In the genomic region with DNA sequence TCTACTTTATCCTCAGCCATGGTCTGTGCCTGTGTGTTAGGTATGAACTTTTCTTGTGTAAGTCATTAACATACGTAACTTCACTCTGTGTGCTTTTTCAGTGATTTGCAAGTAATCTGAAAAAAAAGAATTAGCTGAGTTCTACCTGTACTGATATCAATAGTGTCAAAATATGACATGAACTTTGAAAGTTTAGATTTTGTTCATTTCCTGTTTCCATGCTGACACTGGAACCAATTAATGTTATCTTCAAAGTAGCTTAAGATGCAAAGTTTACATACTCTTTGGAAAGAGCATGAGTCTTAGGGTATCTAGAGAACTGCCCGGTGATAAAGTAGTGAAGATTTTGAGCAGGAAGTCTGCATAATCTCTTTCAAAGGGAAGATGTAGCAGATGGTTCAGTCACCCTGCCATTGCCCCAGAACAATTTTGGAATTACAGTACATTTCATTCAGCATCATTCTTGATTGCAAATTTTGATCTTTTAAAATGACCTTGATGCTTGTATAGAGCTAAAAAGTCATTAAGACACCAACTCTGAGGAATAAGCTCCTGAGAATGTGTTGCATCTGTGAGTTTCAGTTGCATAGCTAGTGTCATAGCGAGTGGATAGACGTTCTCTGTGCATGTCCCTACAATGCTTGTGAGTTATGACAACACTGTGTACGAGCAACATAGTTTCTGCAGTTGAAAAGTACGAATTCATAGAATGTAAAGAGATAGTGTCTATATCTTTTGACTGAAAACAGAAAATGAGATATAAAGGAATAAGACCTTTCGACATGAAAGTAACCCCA, we compare ENCODE assay signal across 19 cellular contexts.
A peak's percentile ranks its signal among the peaks of the same experiment; 100 is the strongest.
DNase-seq lines count a peak whose midpoint lies in the region; ATAC-seq, FAIRE-seq and TF ChIP-seq lines count a peak whose summit lies in the region.
"Had no signal": no experiment of that assay in that cellular context is flagged by ENCODE, and none has a peak within 500 bp of the region (broad histone marks: within the 10 kb centered on the region; RNA-seq: fewer than 3 reads in every experiment).

No MANE protein-coding gene starts in this region.

- H3K27ac Mint-ChIP-seq in activated CD4-positive, alpha-beta T cell treated with anti-CD3 and anti-CD28 coated beads, Interleukin-2, amount 10 ng/mL, durations not matched to agents 7 days and 5 days, result peak overlapping the region; percentile 67
- peak overlapping the region; percentile 84 for H3K27ac Mint-ChIP-seq in WTC11
- H3K27ac Mint-ChIP-seq in nephron, result peak overlapping the region in 2 of 3 experiments; percentile 5 to 35

- POLR2A ChIA-PET in activated CD4-positive, alpha-beta T cell treated with anti-CD3 and anti-CD28 coated beads, Interleukin-2, amount 10 ng/mL, durations not matched to agents 7 days and 5 days (lab: Charles Lee), result no interaction called here
- POLR2A ChIA-PET in WTC11 (lab: Charles Lee), result no interaction called here

- peaks cover 48% of the 10 kb centered on the region for H3K36me3 Mint-ChIP-seq in activated CD4-positive, alpha-beta T cell treated with anti-CD3 and anti-CD28 coated beads, Interleukin-2, amount 10 ng/mL, durations not matched to agents 7 days and 5 days (ENCODE audit: low read depth)
- H3K36me3 Mint-ChIP-seq in WTC11 (peaks cover 27% of the 10 kb centered on the region), nephron (ENCODE audit: low read depth) (peaks cover 40% of the 10 kb centered on the region)

- no peak for DNase-seq in activated CD4-positive, alpha-beta T cell treated with anti-CD3 and anti-CD28 coated beads, Interleukin-2, amount 10 ng/mL, durations not matched to agents 7 days and 5 days
- no peak for DNase-seq in activated CD4-positive, alpha-beta T cell treated with anti-CD3 and anti-CD28 coated beads, Interleukin-2, amount 50 U/mL, for 48 hours
- no peak for DNase-seq in GM18507 (ENCODE audit: extremely low spot score, insufficient read length, low read depth)
- no peak for DNase-seq in WTC11 (ENCODE audit: low spot score)
- no peak for DNase-seq in DMS53 treated with DMSO at 0.1 percent for 48 hours (lab: John Stamatoyannopoulos, UW; ENCODE audit: unreplicated experiment)
- DNase-seq in stimulated activated CD4-positive, alpha-beta T cell treated with anti-CD3 and anti-CD28 coated beads, Interleukin-4, amount 100 ng/mL, for 4 hours, result no peak
- no peak for DNase-seq in HCEC 1CT
- DNase-seq: BE2C; effector CD4-positive, alpha-beta T cell; gastrocnemius medialis; islet precursor cell; NCI-H1436; NCI-H524 treated with DMSO at 0.1 percent for 48 hours; Right ventricle myocardium superior; substantia nigra; SW 1271 had no signal

- CTCF ChIA-PET in activated CD4-positive, alpha-beta T cell treated with anti-CD3 and anti-CD28 coated beads, Interleukin-2, amount 10 ng/mL, durations not matched to agents 7 days and 5 days (lab: Charles Lee), result interaction anchor here (0.6 to 2.3 kb wide), 7 partner anchors 9 to 1323 kb away, joined by 3 to 8 read pairs (median 4); no protein-coding TSS in a partner anchor
- CTCF ChIA-PET in WTC11 (lab: Charles Lee), result interaction anchor here (0.6 to 1.2 kb wide), 4 partner anchors 21 to 94 kb away, joined by 3 to 4 read pairs (median 3); no protein-coding TSS in a partner anchor

- no peaks in the 10 kb centered on the region for H3K27me3 Mint-ChIP-seq in activated CD4-positive, alpha-beta T cell treated with anti-CD3 and anti-CD28 coated beads, Interleukin-2, amount 10 ng/mL, durations not matched to agents 7 days and 5 days
- H3K27me3 Mint-ChIP-seq in WTC11 (ENCODE audit: low read depth), result no peaks in the 10 kb centered on the region
- H3K27me3 Mint-ChIP-seq in nephron (ENCODE audit: low read depth), result no peaks in the 10 kb centered on the region

- TF ChIP-seq CTCF in WTC11 (IDR thresholded peaks at IDR 0.05), result no peak
- no peak for TF ChIP-seq CTCF in nephron (IDR thresholded peaks at IDR 0.05; ENCODE audit: unreplicated experiment in 3 of 3)

- peaks cover 16% of the 10 kb centered on the region for H3K4me1 Mint-ChIP-seq in activated CD4-positive, alpha-beta T cell treated with anti-CD3 and anti-CD28 coated beads, Interleukin-2, amount 10 ng/mL, durations not matched to agents 7 days and 5 days
- peaks cover 45% of the 10 kb centered on the region for H3K4me1 Mint-ChIP-seq in WTC11
- peaks cover 64% of the 10 kb centered on the region for H3K4me1 Mint-ChIP-seq in nephron

- peak; percentile 5 for FAIRE-seq in GM18507 (lab: Jason Lieb, UNC)
- FAIRE-seq: A204.1, D721Med had no signal

- no peak for ATAC-seq in WTC11
- ATAC-seq: gastrocnemius medialis had no signal

- no peaks in the 10 kb centered on the region for H3K9me3 Mint-ChIP-seq in activated CD4-positive, alpha-beta T cell treated with anti-CD3 and anti-CD28 coated beads, Interleukin-2, amount 10 ng/mL, durations not matched to agents 7 days and 5 days
- H3K9me3 Mint-ChIP-seq in WTC11 (peaks cover 4% of the 10 kb centered on the region; the same call in 1 of the 2 replicates), nephron (no peaks in the 10 kb centered on the region)

- H3K4me3 Mint-ChIP-seq in activated CD4-positive, alpha-beta T cell treated with anti-CD3 and anti-CD28 coated beads, Interleukin-2, amount 10 ng/mL, durations not matched to agents 7 days and 5 days, result no peak overlapping the region
- no peak overlapping the region for H3K4me3 Mint-ChIP-seq in WTC11
- H3K4me3 Mint-ChIP-seq in nephron, result no peak overlapping the region

TF ChIP-seq in WTC11, 78 proteins besides CTCF, POLR2A, EP300 and RAD21:
- no peak for TF ChIP-seq NR3C1 (CRISPR knock-in tag; conservative IDR thresholded peaks at IDR 0.05; ENCODE audit: low read depth)
- TF ChIP-seq ZNF232 (CRISPR knock-in tag; IDR thresholded peaks at IDR 0.05), result no peak
- no peak for TF ChIP-seq GRHL2 (CRISPR knock-in tag; IDR thresholded peaks at IDR 0.05; ENCODE audit: insufficient replicate concordance, severe bottlenecking)
- TF ChIP-seq IRF2 (CRISPR knock-in tag; IDR thresholded peaks at IDR 0.05; ENCODE audit: borderline replicate concordance, low read depth), result no peak
- TF ChIP-seq, protein P1, sequence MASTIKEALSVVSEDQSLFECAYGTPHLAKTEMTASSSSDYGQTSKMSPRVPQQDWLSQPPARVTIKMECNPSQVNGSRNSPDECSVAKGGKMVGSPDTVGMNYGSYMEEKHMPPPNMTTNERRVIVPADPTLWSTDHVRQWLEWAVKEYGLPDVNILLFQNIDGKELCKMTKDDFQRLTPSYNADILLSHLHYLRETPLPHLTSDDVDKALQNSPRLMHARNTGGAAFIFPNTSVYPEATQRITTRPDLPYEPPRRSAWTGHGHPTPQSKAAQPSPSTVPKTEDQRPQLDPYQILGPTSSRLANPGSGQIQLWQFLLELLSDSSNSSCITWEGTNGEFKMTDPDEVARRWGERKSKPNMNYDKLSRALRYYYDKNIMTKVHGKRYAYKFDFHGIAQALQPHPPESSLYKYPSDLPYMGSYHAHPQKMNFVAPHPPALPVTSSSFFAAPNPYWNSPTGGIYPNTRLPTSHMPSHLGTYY (CRISPR knock-in tag; IDR thresholded peaks at IDR 0.05), result no peak
- TF ChIP-seq SOX15 (CRISPR knock-in tag; IDR thresholded peaks at IDR 0.05), result no peak
- TF ChIP-seq TCF7 (CRISPR knock-in tag; IDR thresholded peaks at IDR 0.05; ENCODE audit: low read depth), result no peak
- no peak for TF ChIP-seq ETV6 (CRISPR knock-in tag; IDR thresholded peaks at IDR 0.05)
- no peak for TF ChIP-seq EMX1 (CRISPR knock-in tag; IDR thresholded peaks at IDR 0.05)
- no peak for TF ChIP-seq MYBL2 (CRISPR knock-in tag; IDR thresholded peaks at IDR 0.05)

Comparison
In these comparisons a context has a peak if more than half of its experiments do, and no peak if none do; other contexts are left out.
1. H3K27ac Mint-ChIP-seq: peak in every context shown above with its lines; median percentile 84 in WTC11; 67 in activated CD4-positive, alpha-beta T cell treated with anti-CD3 and anti-CD28 coated beads, Interleukin-2, amount 10 ng/mL, durations not matched to agents 7 days and 5 days; 20 in nephron.